In genomic region chr2:120587326-120587996, GRCh38 we compare ENCODE assay signal across 12 cellular contexts.
DNase-seq lines count a peak whose midpoint lies in the region; TF ChIP-seq lines count a peak whose summit lies in the region.
"Had no signal": no experiment of that assay in that cellular context is flagged by ENCODE, and none has a peak within 500 bp of the region (broad histone marks: within the 10 kb centered on the region; RNA-seq: fewer than 3 reads in every experiment).

No MANE protein-coding gene starts in this region.

- peak in 25 of 56 donors; percentile 6 to 66 (median 30) for TF ChIP-seq CTCF in dorsolateral prefrontal cortex (IDR thresholded peaks at IDR 0.05 in 54 of 56, conservative IDR thresholded peaks at IDR 0.05 in 2 of 56; ENCODE audit: low read depth in 1 of 56, partially characterized antibody in 56 of 56)
- no peak for TF ChIP-seq CTCF in retinal pigment epithelial cell (conservative IDR thresholded peaks at IDR 0.05; ENCODE audit: low read depth, low read length)

- no peaks in the 10 kb centered on the region for H3K9me3 ChIP-seq in HUES48 (ENCODE audit: control insufficient read depth, insufficient read depth, low read length)
- no peaks in the 10 kb centered on the region for H3K9me3 ChIP-seq in iPS-20b (ENCODE audit: insufficient read depth, low read depth, low read length)

- H3K27me3 ChIP-seq in HUES48 (ENCODE audit: control insufficient read depth, insufficient read depth, low read length) (peaks cover 66% of the 10 kb centered on the region), dorsolateral prefrontal cortex (peaks cover 0 to 15% (median 0%) of the 10 kb centered on the region in 45 donors), iPS-20b (ENCODE audit: insufficient read depth, low read length) (peaks cover 91% of the 10 kb centered on the region)

- peaks cover 35% of the 10 kb centered on the region for H3K4me1 ChIP-seq in HUES48 (ENCODE audit: control insufficient read depth, insufficient read depth, low read length)
- H3K4me1 ChIP-seq in iPS-20b (ENCODE audit: insufficient read depth, low read length), result peaks cover 8% of the 10 kb centered on the region

- H3K4me3 ChIP-seq in HUES48 (ENCODE audit: low read depth, low read length) (peak overlapping the region; percentile 59), dorsolateral prefrontal cortex (peak overlapping the region in 38 of 59 donors; percentile 14 to 54 (median 40)), iPS-20b (ENCODE audit: low read length) (peak overlapping the region; percentile 66; the same call in 1 of the 2 replicates), retinal pigment epithelial cell (ENCODE audit: low read length) (peak overlapping the region; percentile 23)
- H3K4me3 ChIP-seq: GM23248 had no signal

- no peak overlapping the region for H3K9ac ChIP-seq in HUES48 (ENCODE audit: low read depth, low read length)
- no peak overlapping the region for H3K9ac ChIP-seq in iPS-20b (ENCODE audit: low read depth, low read length)
- H3K9ac ChIP-seq: GM23248 had no signal

- H3K36me3 ChIP-seq in HUES48 (ENCODE audit: control insufficient read depth, insufficient read depth, low read length) (no peaks in the 10 kb centered on the region), iPS-20b (ENCODE audit: insufficient read depth, low read depth, low read length) (no peaks in the 10 kb centered on the region)

- intact Hi-C loops in dorsolateral prefrontal cortex (cut with DNase I), result loop anchor here (5.0 kb wide), 2 partner anchors 85 to 245 kb away; no protein-coding TSS in a partner anchor

- peak in 2 of 10 donors; percentile 29 to 60 for DNase-seq in dorsolateral prefrontal cortex
- no peak for DNase-seq in retinal pigment epithelial cell (ENCODE audit: low read depth)
- DNase-seq in activated CD4-positive, CD25-positive, alpha-beta regulatory T cell treated with anti-CD3 and anti-CD28 coated beads, Interleukin-2, amount 50 U/mL, for 72 hours, result no peak
- no peak for DNase-seq in GM19240 (ENCODE audit: insufficient read length, low spot score)
- no peak for DNase-seq in NCI-H345 treated with DMSO at 0.1 percent for 48 hours (lab: John Stamatoyannopoulos, UW; ENCODE audit: unreplicated experiment)
- DNase-seq in foreskin melanocyte, result no peak
- DNase-seq: CD4-positive, alpha-beta T cell; GM23248; KG1; NCI-H1694 had no signal

- H3K27ac ChIP-seq in HUES48 (ENCODE audit: low read depth, low read length) (peak overlapping the region; percentile 11), dorsolateral prefrontal cortex (peak overlapping the region in 3 of 59 donors; percentile 12 to 38 (median 34)), iPS-20b (ENCODE audit: low read length) (no peak overlapping the region)
- H3K27ac ChIP-seq: GM23248 had no signal
